In genomic region chr3:55380561-55380960, GRCh38 we compare ENCODE assay signal across 36 cellular contexts.
"Had no signal": no experiment of that assay in that cellular context is flagged by ENCODE, and none has a peak within 500 bp of the region (broad histone marks: within the 10 kb centered on the region; RNA-seq: fewer than 3 reads in every experiment).

No MANE protein-coding gene starts in this region.

- DNase-seq: Karpas-422, Kasumi-1, KG1, MG63, MM.1S, MV-4-11, NCI-H1048, NCI-H1092, NCI-H1092 treated with DMSO at 0.1 percent for 48 hours, NCI-H1105, NCI-H1105 treated with DMSO at 0.1 percent for 48 hours, NCI-H1417, NCI-H1417 treated with DMSO at 0.1 percent for 48 hours, NCI-H1436, NCI-H1436 treated with DMSO at 0.1 percent for 48 hours, NCI-H146, NCI-H1694, NCI-H1694 treated with DMSO at 0.1 percent for 48 hours, NCI-H187, NCI-H187 treated with DMSO at 0.1 percent for 48 hours, NCI-H1930, NCI-H2029, NCI-H2029 treated with DMSO at 0.1 percent for 48 hours, NCI-H2081, NCI-H2081 treated with DMSO at 0.1 percent for 48 hours, NCI-H2107, NCI-H2171, NCI-H2171 treated with DMSO at 0.1 percent for 48 hours, NCI-H2227 treated with DMSO at 0.1 percent for 48 hours, NCI-H226, NCI-H345, NCI-H446, NCI-H446 treated with DMSO at 0.1 percent for 48 hours, NCI-H510A, NCI-H510A treated with DMSO at 0.1 percent for 48 hours had no signal

- H3K4me3 ChIP-seq: MG63 had no signal

- H3K27me3 ChIP-seq: MG63 had no signal

- H3K36me3 ChIP-seq: MG63 had no signal

- H3K27ac ChIP-seq: KMS-11 had no signal

- H3K9me3 ChIP-seq: MG63 had no signal
